ENCODE assay signal across 8 cellular contexts in the genomic region with DNA sequence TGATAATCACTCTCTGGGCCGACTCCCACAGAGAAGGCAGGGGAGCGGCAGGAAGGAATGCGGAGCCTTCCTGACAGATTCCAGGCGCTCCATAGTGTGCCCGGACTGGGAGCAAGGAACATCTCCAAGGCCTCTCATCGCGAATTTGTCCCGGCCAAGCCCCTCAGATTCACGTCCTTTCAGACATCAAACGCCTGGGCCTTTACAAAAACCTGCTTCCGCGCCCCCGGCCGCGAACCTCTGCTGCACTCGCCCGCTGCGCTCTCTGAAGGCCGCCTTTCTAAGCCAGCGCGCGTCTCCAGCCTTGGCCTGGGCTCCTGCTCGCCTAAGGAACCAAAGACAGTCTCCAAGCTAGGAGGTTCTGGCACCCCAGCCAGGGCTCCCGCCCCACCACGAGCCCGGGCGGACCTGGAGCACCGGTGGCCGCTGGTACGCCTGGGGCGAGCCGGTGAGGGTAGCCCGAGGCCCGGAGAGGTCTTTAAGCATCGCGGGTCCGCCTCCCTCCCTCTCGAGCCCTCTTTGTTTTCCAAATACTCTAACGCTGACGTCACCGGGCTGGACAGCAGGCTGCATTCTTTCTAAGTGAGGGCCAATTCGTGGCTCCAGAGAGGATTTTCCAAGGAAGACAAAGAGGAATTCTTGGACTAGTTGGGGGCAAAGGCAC. TPM values are rescaled to one million over a fixed set of nuclear protein-coding genes. Genes with fewer than 3 reads are reported as not detected.
DNase-seq lines count a peak whose midpoint lies in the region; ATAC-seq and TF ChIP-seq lines count a peak whose summit lies in the region.

No MANE protein-coding gene starts in this region.

- peaks cover 34% of the 10 kb centered on the region for H3K27me3 Mint-ChIP-seq in brain

- DNase-seq in DMS 273 (lab: John Stamatoyannopoulos, UW; ENCODE audit: unreplicated experiment) (peak; percentile 89), NCI-H146 (lab: John Stamatoyannopoulos, UW) (peak; percentile 74), hypothalamus (lab: John Stamatoyannopoulos, UW) (peak in 49 of 51 donors; percentile 33 to 88 (median 65)), pulmonary artery endothelial cell (ENCODE audit: low read depth, low spot score) (peak; percentile 78), OCI-M1 (lab: John Stamatoyannopoulos, UW) (no peak)
- DNase-seq in activated CD4-positive, alpha-beta T cell treated with anti-CD3 and anti-CD28 coated beads for 48 hours, result no peak

- TF ChIP-seq CTCF in brain (conservative IDR thresholded peaks at IDR 0.05), result no peak

- H3K9me3 Mint-ChIP-seq in brain, result no peaks in the 10 kb centered on the region

- H3K27ac Mint-ChIP-seq in brain, result peak overlapping the region; percentile 98 to 99 (median 99)

- H3K36me3 Mint-ChIP-seq in brain, result peaks cover 38% of the 10 kb centered on the region

- peak overlapping the region; percentile 92 to 98 (median 97) for H3K4me3 Mint-ChIP-seq in brain

- H3K4me1 Mint-ChIP-seq in brain, result peaks cover 66% of the 10 kb centered on the region

- no peak for ATAC-seq in HG02588 (IDR thresholded peaks at IDR 0.05; ENCODE audit: unreplicated experiment)

RNA-seq across cellular contexts. Expression of a gene that starts 0.8 kb away (rescaled TPM):
- polyA plus RNA-seq in brain (ENCODE audit: insufficient read depth, low read depth, low replicate concordance), result 23.5 TPM
- 85.1 and 104 TPM in 2 replicates for total RNA-seq in pulmonary artery endothelial cell

Comparison
In these comparisons a context has a peak if more than half of its experiments do, and no peak if none do; other contexts are left out.
1. DNase-seq: peak in DMS 273 (single experiment), NCI-H146 (single experiment), hypothalamus (49 of 51) and pulmonary artery endothelial cell (single experiment); none in OCI-M1 (single experiment) and activated CD4-positive, alpha-beta T cell treated with anti-CD3 and anti-CD28 coated beads for 48 hours (single experiment).